ENCODE assay signal across 20 cellular contexts in genomic region chr2:119248311-119248710, GRCh38. TPM values are rescaled to one million over a fixed set of nuclear protein-coding genes. Genes with fewer than 3 reads are reported as not detected.
DNase-seq lines count a peak whose midpoint lies in the region; ATAC-seq lines count a peak whose summit lies in the region.
"Had no signal": no experiment of that assay in that cellular context is flagged by ENCODE, and none has a peak within 500 bp of the region (broad histone marks: within the 10 kb centered on the region; RNA-seq: fewer than 3 reads in every experiment).

No MANE protein-coding gene starts in this region.

- H3K9me3 Mint-ChIP-seq in activated CD4-positive, alpha-beta T cell treated with anti-CD3 and anti-CD28 coated beads for 36 hours (ENCODE audit: low read depth) = no peaks in the 10 kb centered on the region
- H3K9me3 Mint-ChIP-seq: mesothelial cell of epicardium had no signal

- CTCF ChIA-PET in activated CD4-positive, alpha-beta T cell treated with anti-CD3 and anti-CD28 coated beads for 36 hours (lab: Charles Lee) = no interaction called here

- POLR2A ChIA-PET in activated CD4-positive, alpha-beta T cell treated with anti-CD3 and anti-CD28 coated beads for 36 hours (lab: Charles Lee) = no interaction called here

- H3K4me3 Mint-ChIP-seq in activated CD4-positive, alpha-beta T cell treated with anti-CD3 and anti-CD28 coated beads for 36 hours = no peak overlapping the region
- H3K4me3 Mint-ChIP-seq: activated naive CD8-positive, alpha-beta T cell; CD14-positive monocyte; IgD-negative memory B cell; mesothelial cell of epicardium had no signal

- no peaks in the 10 kb centered on the region for H3K27me3 Mint-ChIP-seq in activated CD4-positive, alpha-beta T cell treated with anti-CD3 and anti-CD28 coated beads for 36 hours
- H3K27me3 Mint-ChIP-seq: activated naive CD8-positive, alpha-beta T cell; IgD-negative memory B cell had no signal

- H3K4me1 Mint-ChIP-seq in activated CD4-positive, alpha-beta T cell treated with anti-CD3 and anti-CD28 coated beads for 36 hours = no peaks in the 10 kb centered on the region
- H3K4me1 Mint-ChIP-seq: CD14-positive monocyte, mesothelial cell of epicardium had no signal

- H3K27ac Mint-ChIP-seq in activated CD4-positive, alpha-beta T cell treated with anti-CD3 and anti-CD28 coated beads for 36 hours = no peak overlapping the region
- H3K27ac Mint-ChIP-seq: activated naive CD8-positive, alpha-beta T cell; IgD-negative memory B cell; mesothelial cell of epicardium had no signal

- ATAC-seq in activated CD4-positive, alpha-beta T cell treated with anti-CD3 and anti-CD28 coated beads for 36 hours = no peak
- ATAC-seq in GM21529 (IDR thresholded peaks at IDR 0.05; ENCODE audit: unreplicated experiment) = no peak
- ATAC-seq in GM21737 (IDR thresholded peaks at IDR 0.05; ENCODE audit: unreplicated experiment) = no peak
- no peak for ATAC-seq in activated CD4-positive, CD25-positive, alpha-beta regulatory T cell treated with anti-CD3 and anti-CD28 coated beads, Interleukin-2, amount 50 U/mL, for 24 hours
- ATAC-seq: heart right ventricle had no signal

- H3K36me3 Mint-ChIP-seq in activated CD4-positive, alpha-beta T cell treated with anti-CD3 and anti-CD28 coated beads for 36 hours (ENCODE audit: low read depth) = no peaks in the 10 kb centered on the region
- H3K36me3 Mint-ChIP-seq: activated naive CD8-positive, alpha-beta T cell; IgD-negative memory B cell; mesothelial cell of epicardium had no signal

- intact Hi-C loops in activated CD4-positive, alpha-beta T cell treated with anti-CD3 and anti-CD28 coated beads for 36 hours (cut with DNase I, micrococcal nuclease) = no loop called here

- DNase-seq in activated CD4-positive, alpha-beta T cell treated with anti-CD3 and anti-CD28 coated beads for 36 hours = peak; percentile 33
- DNase-seq in activated CD4-positive, alpha-beta T cell treated with anti-CD3 and anti-CD28 coated beads for 1 hour = no peak
- DNase-seq in amniotic epithelial cell (ENCODE audit: low read depth) (peak; percentile 67), fibroblast of the conjunctiva (ENCODE audit: low read depth) (peak; percentile 67)
- DNase-seq: activated T-cell treated with anti-CD3 and anti-CD28 coated beads, Interleukin-2, amount 50 U/mL, for 1 hour; DND-41; heart right ventricle; NCI-H1417 treated with DMSO at 0.1 percent for 48 hours; NCI-H226; sigmoid colon; stimulated activated CD4-positive, alpha-beta T cell treated with anti-CD3 and anti-CD28 coated beads, Interleukin-4, amount 100 ng/mL, for 4 hours had no signal

- peak overlapping the region; percentile 17 for H3K27ac ChIP-seq in temporal lobe (ENCODE audit: low read depth, low read length)
- H3K27ac ChIP-seq: 22Rv1, heart right ventricle, sigmoid colon had no signal

RNA-seq across cellular contexts. Expression of gene STEAP3, which starts 24.7 kb away (rescaled TPM):
- total RNA-seq in activated CD4-positive, alpha-beta T cell treated with anti-CD3 and anti-CD28 coated beads for 36 hours = under 1 TPM; 0.14 to 0.16 TPM
- under 0.01 TPM for total RNA-seq in temporal lobe
